13 cellular contexts compared by ENCODE assay signal in genomic region chr11:66810576-66811185, GRCh38. TPM values are rescaled to one million over a fixed set of nuclear protein-coding genes. Genes with fewer than 3 reads are reported as not detected.
DNase-seq lines count a peak whose midpoint lies in the region; ATAC-seq and FAIRE-seq lines count a peak whose summit lies in the region.
"Had no signal": no experiment of that assay in that cellular context is flagged by ENCODE, and none has a peak within 500 bp of the region (broad histone marks: within the 10 kb centered on the region; RNA-seq: fewer than 3 reads in every experiment).

No MANE protein-coding gene starts in this region.

- H3K9ac ChIP-seq in HUES48 (ENCODE audit: low read depth, low read length) (peak overlapping the region; percentile 1; the same call in 1 of the 2 replicates), iPS-18a (ENCODE audit: low read length) (peak overlapping the region; percentile 15)
- H3K9ac ChIP-seq: BLaER1 had no signal

- DNase-seq in T-helper 17 cell, result no peak
- DNase-seq in HPDE6-E6E7 (ENCODE audit: extremely low spot score), result no peak
- DNase-seq in small intestine, result no peak
- DNase-seq in NOMO-1 treated with dmso at 0.1 percent for 144 hours (lab: John Stamatoyannopoulos, UW; ENCODE audit: unreplicated experiment), result no peak
- no peak for DNase-seq in urothelium cell line (ENCODE audit: low spot score)
- DNase-seq: Caco-2; CD8-positive, alpha-beta memory T cell; GF-D8 had no signal

- H3K27ac ChIP-seq in HUES48 (ENCODE audit: low read depth, low read length), result peak overlapping the region; percentile 95
- H3K27ac ChIP-seq in iPS-18a (ENCODE audit: low read length), result peak overlapping the region; percentile 25
- H3K27ac ChIP-seq in small intestine (ENCODE audit: low read depth in 1 of 2, low read length in 1 of 2), result no peak overlapping the region
- H3K27ac ChIP-seq: A549, BLaER1 had no signal

- no peaks in the 10 kb centered on the region for H3K27me3 ChIP-seq in HUES48 (ENCODE audit: control insufficient read depth, insufficient read depth, low read length)
- H3K27me3 ChIP-seq in iPS-18a (ENCODE audit: control insufficient read depth, insufficient read depth, low read length), result no peaks in the 10 kb centered on the region
- no peaks in the 10 kb centered on the region for H3K27me3 ChIP-seq in small intestine (ENCODE audit: control insufficient read depth in 2 of 2, insufficient read depth in 2 of 2, low read length in 2 of 2)
- H3K27me3 ChIP-seq: BLaER1 had no signal

- no peak overlapping the region for H3K4me3 Mint-ChIP-seq in T-helper 17 cell
- H3K4me3 Mint-ChIP-seq: CD8-positive, alpha-beta memory T cell had no signal

- no peaks in the 10 kb centered on the region for H3K27me3 Mint-ChIP-seq in T-helper 17 cell
- H3K27me3 Mint-ChIP-seq: CD8-positive, alpha-beta memory T cell had no signal

- H3K9me3 ChIP-seq in HUES48 (ENCODE audit: control insufficient read depth, insufficient read depth, low read length) (no peaks in the 10 kb centered on the region), T-helper 17 cell (ENCODE audit: control insufficient read depth, low read length, poor library complexity, severe bottlenecking) (no peaks in the 10 kb centered on the region), iPS-18a (ENCODE audit: control insufficient read depth, low read depth, low read length) (no peaks in the 10 kb centered on the region), small intestine (ENCODE audit: control insufficient read depth, low read depth) (no peaks in the 10 kb centered on the region)
- H3K9me3 ChIP-seq: A549, BLaER1, Caco-2, HAP-1 had no signal

- H3K36me3 Mint-ChIP-seq in T-helper 17 cell (ENCODE audit: low read depth), result peaks cover 14% of the 10 kb centered on the region

- peak overlapping the region; percentile 65 for H3K27ac Mint-ChIP-seq in T-helper 17 cell

- H3K36me3 ChIP-seq in HUES48 (ENCODE audit: control insufficient read depth, insufficient read depth, low read length), result peaks cover 20% of the 10 kb centered on the region
- H3K36me3 ChIP-seq in iPS-18a (ENCODE audit: control insufficient read depth, low read depth, low read length), result no peaks in the 10 kb centered on the region
- peaks cover 2 to 4% of the 10 kb centered on the region in 2 donors for H3K36me3 ChIP-seq in small intestine (ENCODE audit: control insufficient read depth in 2 of 2, insufficient read depth in 2 of 2, low read length in 2 of 2)

- ATAC-seq in T-helper 17 cell, result no peak
- ATAC-seq: A549 had no signal

- H3K4me3 ChIP-seq in HUES48 (ENCODE audit: low read depth, low read length) (no peak overlapping the region), iPS-18a (ENCODE audit: low read length) (no peak overlapping the region), small intestine (ENCODE audit: low read depth in 1 of 2, low read length in 2 of 2) (no peak overlapping the region)
- H3K4me3 ChIP-seq: A549, BLaER1, HAP-1 had no signal

- FAIRE-seq in small intestine (lab: Jason Lieb, UNC), result no peak
- no peak for FAIRE-seq in urothelium cell line (lab: Jason Lieb, UNC)
- FAIRE-seq: A549 had no signal

- no peaks in the 10 kb centered on the region for H3K4me1 Mint-ChIP-seq in T-helper 17 cell
- H3K4me1 Mint-ChIP-seq: CD8-positive, alpha-beta memory T cell had no signal

- H3K4me1 ChIP-seq in HUES48 (ENCODE audit: control insufficient read depth, insufficient read depth, low read length), result peaks cover 31% of the 10 kb centered on the region
- peaks cover 26% of the 10 kb centered on the region for H3K4me1 ChIP-seq in iPS-18a (ENCODE audit: control insufficient read depth, low read depth, low read length)
- no peaks in the 10 kb centered on the region for H3K4me1 ChIP-seq in small intestine (ENCODE audit: control insufficient read depth in 2 of 2, insufficient read depth in 1 of 2, low read depth in 1 of 2, low read length in 1 of 2)
- H3K4me1 ChIP-seq: A549, BLaER1, Caco-2 had no signal

- 96 to 100% (median 98%) methylated on average over 1 of the region's 1 CpG for WGBS in small intestine, 3 donors

RNA-seq across cellular contexts. Expression of gene RCE1, which starts 32.6 kb away (rescaled TPM):
- 10 to 100 TPM; 36.2 to 41.6 TPM for total RNA-seq in T-helper 17 cell
- 10 to 100 TPM; 15.1 to 21.7 (median 19.8) TPM for polyA plus RNA-seq in small intestine

RNA-seq across cellular contexts. Expression of gene LRFN4, which starts 46.2 kb away (rescaled TPM):
- 1 to 10 TPM; 6.2 to 8.3 TPM for total RNA-seq in T-helper 17 cell
- polyA plus RNA-seq in small intestine, result 10 to 100 TPM in 1 of 3 donors, 1 to 10 TPM in 2; 1.4 to 12.2 (median 2.7) TPM

Comparison
In these comparisons a context has a peak if more than half of its experiments do, and no peak if none do; other contexts are left out.
1. H3K27ac ChIP-seq: peak in HUES48 (single experiment) and iPS-18a (single experiment); none in small intestine (0 of 2).